10 cellular contexts compared by ENCODE assay signal in genomic region chr6:158143700-158144099, GRCh38. TPM values are rescaled to one million over a fixed set of nuclear protein-coding genes. Genes with fewer than 3 reads are reported as not detected.
A peak's percentile ranks its signal among the peaks of the same experiment; 100 is the strongest.
DNase-seq lines count a peak whose midpoint lies in the region; ATAC-seq, FAIRE-seq and TF ChIP-seq lines count a peak whose summit lies in the region.
"Had no signal": no experiment of that assay in that cellular context is flagged by ENCODE, and none has a peak within 500 bp of the region (broad histone marks: within the 10 kb centered on the region; RNA-seq: fewer than 3 reads in every experiment).

No MANE protein-coding gene starts in this region.

- TF ChIP-seq CTCF in GM12864 (IDR thresholded peaks at IDR 0.05; ENCODE audit: low read depth, low read length, missing control alignments) (peak; percentile 46), bronchial epithelial cell (IDR thresholded peaks at IDR 0.05; ENCODE audit: insufficient read depth, low read length, severe bottlenecking) (peak; percentile 45)

- FAIRE-seq in bronchial epithelial cell (lab: Jason Lieb, UNC), result no peak
- FAIRE-seq: GM19239 had no signal

- H3K4me3 ChIP-seq in GM12864 (ENCODE audit: low read depth, low read length) (no peak overlapping the region), bronchial epithelial cell (ENCODE audit: low read depth, low read length) (no peak overlapping the region)

- no peak for DNase-seq in GM12864 (ENCODE audit: low read depth)
- DNase-seq in LHCN-M2 (ENCODE audit: low read depth), result peak; percentile 42
- DNase-seq in bronchial epithelial cell (ENCODE audit: low read depth), result peak; percentile 41
- peak; percentile 8 for DNase-seq in myocyte (ENCODE audit: low read depth)
- no peak for DNase-seq in NCI-H2196 (lab: John Stamatoyannopoulos, UW; ENCODE audit: unreplicated experiment)
- no peak for DNase-seq in cerebellum (ENCODE audit: low spot score)
- DNase-seq: effector memory CD4-positive, alpha-beta T cell had no signal

- peaks cover 2% of the 10 kb centered on the region for H3K36me3 ChIP-seq in bronchial epithelial cell (ENCODE audit: control insufficient read depth, insufficient read depth, low read length)

- H3K27me3 ChIP-seq in bronchial epithelial cell (ENCODE audit: control insufficient read depth, insufficient read depth, low read length), result no peaks in the 10 kb centered on the region

- no peak for ATAC-seq in HG02623 (IDR thresholded peaks at IDR 0.05; ENCODE audit: unreplicated experiment)
- ATAC-seq: natural killer cell treated with Interleukin-12 subunit alpha and Interleukin-12 subunit beta and Interleukin-15 and Interleukin-18, amount 100 ng/mL, for 72 hours had no signal

RNA-seq across cellular contexts. Expression of gene SERAC1, which starts 24.4 kb away (rescaled TPM):
- total RNA-seq in LHCN-M2 (2014; rRNA removed) (8.6 and 11.7 TPM in 2 replicates), bronchial epithelial cell (12.1 and 15.1 TPM in 2 replicates), myocyte (9.3 and 13.4 TPM in 2 replicates), cerebellum (23.3 TPM)
- polyA plus RNA-seq in LHCN-M2 (2012), result 4.8 TPM
- 8.7 TPM for polyA plus RNA-seq in myocyte (2012)

RNA-seq across cellular contexts. Expression of gene GTF2H5, which starts 24.4 kb away (rescaled TPM):
- 7.5 and 8.4 TPM in 2 replicates for total RNA-seq in LHCN-M2 (2014; rRNA removed)
- 45.2 TPM for polyA plus RNA-seq in LHCN-M2 (2012)
- 4.2 and 6.5 TPM in 2 replicates for total RNA-seq in bronchial epithelial cell
- 4.0 and 5.0 TPM in 2 replicates for total RNA-seq in myocyte
- 33.0 TPM for polyA plus RNA-seq in myocyte (2012)
- 9.0 TPM for total RNA-seq in cerebellum

Comparison
In these comparisons a context has a peak if more than half of its experiments do, and no peak if none do; other contexts are left out.
1. DNase-seq: peak in LHCN-M2 (single experiment), bronchial epithelial cell (single experiment) and myocyte (single experiment); none in GM12864 (single experiment), NCI-H2196 (single experiment) and cerebellum (single experiment).